ENCODE assay signal across 35 cellular contexts in the genomic region with DNA sequence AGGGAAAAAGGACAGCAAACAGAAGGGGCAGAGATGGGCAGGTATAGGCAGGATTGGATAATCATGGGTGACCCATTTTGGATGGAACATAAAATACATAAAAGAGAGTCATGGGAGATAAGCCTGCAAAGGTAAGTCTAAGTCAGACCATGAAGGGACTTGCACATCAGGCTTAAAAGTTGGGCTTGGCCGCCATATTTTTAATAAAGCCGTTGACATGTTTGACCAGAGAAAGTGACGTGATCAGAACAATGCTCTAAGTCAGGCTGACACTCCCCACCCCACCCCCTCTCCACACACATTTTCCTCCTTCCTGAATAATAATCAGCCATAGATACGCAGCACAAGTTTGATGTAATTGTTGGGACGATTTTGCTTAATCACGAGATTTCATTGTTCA.
"Had no signal": no experiment of that assay in that cellular context is flagged by ENCODE, and none has a peak within 500 bp of the region (broad histone marks: within the 10 kb centered on the region; RNA-seq: fewer than 3 reads in every experiment).

No MANE protein-coding gene starts in this region.

- H3K4me3 ChIP-seq: MG63 had no signal

- H3K27me3 ChIP-seq: MG63 had no signal

- H3K36me3 ChIP-seq: MG63 had no signal

- DNase-seq: Karpas-422, Kasumi-1, MG63, MM.1S, MV-4-11, NCI-H1048, NCI-H1092, NCI-H1092 treated with DMSO at 0.1 percent for 48 hours, NCI-H1105, NCI-H1105 treated with DMSO at 0.1 percent for 48 hours, NCI-H1417, NCI-H1417 treated with DMSO at 0.1 percent for 48 hours, NCI-H1436, NCI-H1436 treated with DMSO at 0.1 percent for 48 hours, NCI-H1694, NCI-H1694 treated with DMSO at 0.1 percent for 48 hours, NCI-H187, NCI-H187 treated with DMSO at 0.1 percent for 48 hours, NCI-H1930, NCI-H2029, NCI-H2029 treated with DMSO at 0.1 percent for 48 hours, NCI-H2081, NCI-H2081 treated with DMSO at 0.1 percent for 48 hours, NCI-H2107, NCI-H2171, NCI-H2171 treated with DMSO at 0.1 percent for 48 hours, NCI-H2227 treated with DMSO at 0.1 percent for 48 hours, NCI-H226, NCI-H345, NCI-H446, NCI-H446 treated with DMSO at 0.1 percent for 48 hours, NCI-H510A, NCI-H510A treated with DMSO at 0.1 percent for 48 hours, NCI-H524, NCI-H524 treated with DMSO at 0.1 percent for 48 hours had no signal
